8 cellular contexts compared by ENCODE assay signal in the genomic region with DNA sequence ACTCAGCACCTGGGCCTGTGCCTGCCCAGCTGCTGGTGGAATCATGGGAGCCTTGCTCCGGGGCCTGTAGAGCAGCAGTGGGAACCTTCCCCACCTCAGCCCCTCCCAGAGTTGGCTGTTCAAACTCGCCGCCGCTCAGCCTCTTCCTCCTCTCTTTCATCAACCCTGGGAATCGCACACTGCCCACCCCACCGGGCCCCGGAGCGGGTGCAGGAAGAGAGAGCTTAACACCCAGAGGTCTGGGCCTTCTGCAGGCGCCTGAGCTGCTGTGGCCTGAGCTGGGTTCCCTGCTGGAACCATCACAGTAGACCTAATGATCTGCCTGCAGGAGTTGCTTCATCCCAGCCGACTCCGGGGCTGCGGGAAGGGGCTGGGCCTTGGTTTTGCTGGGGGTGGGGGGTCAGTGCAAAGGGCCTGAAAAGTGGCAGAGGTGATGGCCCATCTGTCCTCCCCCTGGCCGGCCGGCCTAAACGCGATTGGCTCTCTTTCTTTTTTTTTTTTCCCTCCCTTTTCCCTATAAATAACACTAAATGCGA.
DNase-seq lines count a peak whose midpoint lies in the region; ATAC-seq lines count a peak whose summit lies in the region.

No MANE protein-coding gene starts in this region.

- peaks cover 75% of the 10 kb centered on the region for H3K36me3 Mint-ChIP-seq in activated CD4-positive, alpha-beta T cell treated with anti-CD3 and anti-CD28 coated beads for 36 hours (ENCODE audit: low read depth)
- peaks cover 18 to 23% of the 10 kb centered on the region in 2 donors for H3K36me3 Mint-ChIP-seq in activated T-cell treated with anti-CD3 and anti-CD28 coated beads, Interleukin-2, amount 50 U/mL, for 72 hours (ENCODE audit: insufficient read depth in 2 of 2)

- CTCF ChIA-PET in activated CD4-positive, alpha-beta T cell treated with anti-CD3 and anti-CD28 coated beads for 36 hours (lab: Charles Lee) = interaction anchor here (0.7 to 4.1 kb wide), 6 partner anchors 9 to 54 kb away, joined by 3 to 27 read pairs (median 10); no protein-coding TSS in a partner anchor

- no peaks in the 10 kb centered on the region for H3K27me3 ChIP-seq in layer of hippocampus (ENCODE audit: control insufficient read depth, insufficient read depth, low read length)

- no peaks in the 10 kb centered on the region for H3K9me3 Mint-ChIP-seq in activated CD4-positive, alpha-beta T cell treated with anti-CD3 and anti-CD28 coated beads for 36 hours (ENCODE audit: low read depth)
- H3K9me3 Mint-ChIP-seq in activated T-cell treated with anti-CD3 and anti-CD28 coated beads, Interleukin-2, amount 50 U/mL, for 72 hours = no peaks in the 10 kb centered on the region
- no peaks in the 10 kb centered on the region for H3K9me3 Mint-ChIP-seq in stimulated activated naive CD8-positive, alpha-beta T cell treated with anti-CD3 and anti-CD28 coated beads, Interleukin-15, amount 100 ng/mL, for 72 hours

- H3K27ac ChIP-seq in layer of hippocampus (ENCODE audit: low read depth, low read length) = peak overlapping the region; percentile 52

- ATAC-seq in activated CD4-positive, alpha-beta T cell treated with anti-CD3 and anti-CD28 coated beads for 36 hours = no peak
- no peak for ATAC-seq in activated T-cell treated with anti-CD3 and anti-CD28 coated beads, Interleukin-2, amount 50 U/mL, for 72 hours (replicated peaks in 1 of 2)
- ATAC-seq in stimulated activated naive CD8-positive, alpha-beta T cell treated with anti-CD3 and anti-CD28 coated beads, Interleukin-15, amount 100 ng/mL, for 72 hours = no peak

- intact Hi-C loops in activated CD4-positive, alpha-beta T cell treated with anti-CD3 and anti-CD28 coated beads for 36 hours (cut with DNase I, micrococcal nuclease) = loop anchor here (1.0 to 10.0 kb wide), 8 partner anchors 8 to 1190 kb away; partner anchors contain the start of genes JMJD6 (in 1 of the 2), METTL23 (in 1 of the 2), TMC6 (in 1 of the 2) and UBALD2 (in 1 of the 2)

- POLR2A ChIA-PET in activated CD4-positive, alpha-beta T cell treated with anti-CD3 and anti-CD28 coated beads for 36 hours (lab: Charles Lee) = interaction anchor here (0.7 to 1.8 kb wide), 4 partner anchors 10 to 30 kb away, joined by 3 to 5 read pairs (median 4); no protein-coding TSS in a partner anchor

- H3K4me1 Mint-ChIP-seq in activated CD4-positive, alpha-beta T cell treated with anti-CD3 and anti-CD28 coated beads for 36 hours = peaks cover 31% of the 10 kb centered on the region
- peaks cover 75% of the 10 kb centered on the region for H3K4me1 Mint-ChIP-seq in activated T-cell treated with anti-CD3 and anti-CD28 coated beads, Interleukin-2, amount 50 U/mL, for 72 hours (ENCODE audit: low read depth)
- peaks cover 73% of the 10 kb centered on the region for H3K4me1 Mint-ChIP-seq in stimulated activated naive CD8-positive, alpha-beta T cell treated with anti-CD3 and anti-CD28 coated beads, Interleukin-15, amount 100 ng/mL, for 72 hours

- peak overlapping the region; percentile 98 for H3K27ac Mint-ChIP-seq in activated CD4-positive, alpha-beta T cell treated with anti-CD3 and anti-CD28 coated beads for 36 hours
- H3K27ac Mint-ChIP-seq in activated T-cell treated with anti-CD3 and anti-CD28 coated beads, Interleukin-2, amount 50 U/mL, for 72 hours = peak overlapping the region; percentile 94
- H3K27ac Mint-ChIP-seq in stimulated activated naive CD8-positive, alpha-beta T cell treated with anti-CD3 and anti-CD28 coated beads, Interleukin-15, amount 100 ng/mL, for 72 hours = peak overlapping the region; percentile 92 to 97

- no peaks in the 10 kb centered on the region for H3K27me3 Mint-ChIP-seq in activated CD4-positive, alpha-beta T cell treated with anti-CD3 and anti-CD28 coated beads for 36 hours
- H3K27me3 Mint-ChIP-seq in activated T-cell treated with anti-CD3 and anti-CD28 coated beads, Interleukin-2, amount 50 U/mL, for 72 hours (ENCODE audit: low read depth) = no peaks in the 10 kb centered on the region
- no peaks in the 10 kb centered on the region for H3K27me3 Mint-ChIP-seq in stimulated activated naive CD8-positive, alpha-beta T cell treated with anti-CD3 and anti-CD28 coated beads, Interleukin-15, amount 100 ng/mL, for 72 hours

- peak overlapping the region; percentile 96 for H3K4me3 Mint-ChIP-seq in activated CD4-positive, alpha-beta T cell treated with anti-CD3 and anti-CD28 coated beads for 36 hours
- peak overlapping the region; percentile 97 to 99 for H3K4me3 Mint-ChIP-seq in activated T-cell treated with anti-CD3 and anti-CD28 coated beads, Interleukin-2, amount 50 U/mL, for 72 hours
- peak overlapping the region; percentile 93 to 94 for H3K4me3 Mint-ChIP-seq in stimulated activated naive CD8-positive, alpha-beta T cell treated with anti-CD3 and anti-CD28 coated beads, Interleukin-15, amount 100 ng/mL, for 72 hours

- peak; percentile 53 for DNase-seq in activated CD4-positive, alpha-beta T cell treated with anti-CD3 and anti-CD28 coated beads for 36 hours
- DNase-seq in activated CD4-positive, alpha-beta T cell treated with anti-CD3 and anti-CD28 coated beads for 1 hour = no peak
- DNase-seq in activated T-cell treated with anti-CD3 and anti-CD28 coated beads, Interleukin-2, amount 50 U/mL, for 72 hours = peak in 1 of 2 donors; percentile 52
- peak in 1 of 2 donors; percentile 42 for DNase-seq in stimulated activated naive CD8-positive, alpha-beta T cell treated with anti-CD3 and anti-CD28 coated beads, Interleukin-15, amount 100 ng/mL, for 72 hours
- DNase-seq in NCI-H2196 (lab: John Stamatoyannopoulos, UW; ENCODE audit: unreplicated experiment) (no peak), OCI-M2 (lab: John Stamatoyannopoulos, UW; ENCODE audit: unreplicated experiment) (no peak), NCI-H146 treated with DMSO at 0.1 percent for 48 hours (lab: John Stamatoyannopoulos, UW; ENCODE audit: unreplicated experiment) (no peak)
